ENCODE assay signal across 15 cellular contexts in the genomic region with DNA sequence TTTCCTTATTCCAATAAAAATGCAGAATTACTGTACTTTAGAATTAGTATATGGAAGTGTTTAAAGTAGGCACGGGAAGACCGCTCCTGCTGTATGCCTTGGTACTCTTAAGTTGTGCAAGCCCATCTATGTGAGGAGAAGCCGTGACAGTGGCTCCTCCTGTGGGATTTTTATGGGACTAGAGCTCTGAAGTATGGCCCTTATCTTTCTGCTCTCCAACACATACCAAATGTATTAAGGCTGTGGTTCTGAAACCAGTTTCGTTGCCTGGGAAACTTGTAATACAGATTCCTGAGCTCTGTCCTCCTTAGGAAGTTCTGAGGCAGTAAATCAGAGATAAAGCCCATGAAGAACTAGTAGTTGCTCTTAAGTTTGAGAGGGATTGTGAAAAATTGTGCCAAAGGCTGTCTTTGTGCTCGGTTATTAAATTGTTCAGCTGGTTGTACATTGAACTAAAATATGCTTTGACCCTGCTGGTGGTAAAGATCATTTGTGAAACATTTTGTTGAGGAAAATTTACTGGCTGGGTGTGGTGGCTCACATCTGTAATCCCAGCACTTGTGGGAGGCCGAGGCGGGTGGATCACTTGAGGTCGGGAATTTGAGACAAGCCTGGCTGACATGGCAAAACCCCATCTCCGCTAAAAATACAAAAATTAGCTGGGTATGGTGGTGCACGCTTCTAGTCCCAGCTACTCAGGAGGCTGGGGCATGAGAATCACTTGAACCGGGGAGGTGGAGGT. TPM values are rescaled to one million over a fixed set of nuclear protein-coding genes. Genes with fewer than 3 reads are reported as not detected.
A peak's percentile ranks its signal among the peaks of the same experiment; 100 is the strongest.
DNase-seq lines count a peak whose midpoint lies in the region; TF ChIP-seq lines count a peak whose summit lies in the region.
"Had no signal": no experiment of that assay in that cellular context is flagged by ENCODE, and none has a peak within 500 bp of the region (broad histone marks: within the 10 kb centered on the region; RNA-seq: fewer than 3 reads in every experiment).

No MANE protein-coding gene starts in this region.

- H3K9me3 Mint-ChIP-seq in H9, result no peaks in the 10 kb centered on the region
- no peaks in the 10 kb centered on the region for H3K9me3 Mint-ChIP-seq in brain

- no peak for TF ChIP-seq POLR2A in transverse colon (IDR thresholded peaks at IDR 0.05)

- H3K4ac ChIP-seq in H9 (ENCODE audit: low read depth, low read length), result no peak overlapping the region

- H3K9ac ChIP-seq in H9 (ENCODE audit: extremely low read depth, insufficient read length, low read length), result no peak overlapping the region

- no peak overlapping the region for H2BK120ac ChIP-seq in H9 (ENCODE audit: low read depth, low read length, poor library complexity, severe bottlenecking)

- no peaks in the 10 kb centered on the region for H4K20me1 ChIP-seq in H9 (ENCODE audit: control insufficient read depth, insufficient read depth, insufficient read length)

- no peak overlapping the region for H3K4me2 ChIP-seq in H9 (ENCODE audit: insufficient read depth, insufficient read length, low read length)
- H3K4me2 ChIP-seq: PC-9 had no signal

- no peak overlapping the region for H3T11ph ChIP-seq in H9 (ENCODE audit: low read length)

- H2BK5ac ChIP-seq in H9 (ENCODE audit: insufficient read length, low read length), result no peak overlapping the region

- no CpG with 5 or more reads among the region's 11 CpGs for WGBS in H9 (ENCODE audit: extremely low coverage, insufficient read length, low lambda C conversion rate)
- 49 to 57% methylated on average over 11 of the region's 11 CpGs for WGBS in transverse colon (ENCODE audit: low coverage in 1 of 2), 2 donors

- H3K14ac ChIP-seq in H9 (ENCODE audit: insufficient read depth, low read length), result no peak overlapping the region

- H3K23me2 ChIP-seq in H9 (ENCODE audit: insufficient read length, low read depth, low read length, poor library complexity, severe bottlenecking), result no peaks in the 10 kb centered on the region

- intact Hi-C loops in transverse colon (cut with DNase I; ENCODE audit: low total_unique reads), result no loop called here

- TF ChIP-seq CTCF in H9 (conservative IDR thresholded peaks at IDR 0.05) (no peak; the same call in 2 of the 3 replicates), brain (conservative IDR thresholded peaks at IDR 0.05) (no peak), transverse colon (IDR thresholded peaks at IDR 0.05) (peak in 3 of 5 experiments; percentile 4 to 26 (median 9))

- H3K23ac ChIP-seq in H9 (ENCODE audit: insufficient read length, low read depth, low read length), result no peak overlapping the region

- H3K56ac ChIP-seq in H9 (ENCODE audit: insufficient read length, low read depth, low read length), result no peak overlapping the region

- no peak overlapping the region for H2BK15ac ChIP-seq in H9 (ENCODE audit: low read depth, low read length)

- no peaks in the 10 kb centered on the region for H3K36me3 ChIP-seq in transverse colon

- H3K9me3 ChIP-seq in H9 (ENCODE audit: control insufficient read depth, low read depth, low read length), result no peaks in the 10 kb centered on the region
- H3K9me3 ChIP-seq in transverse colon, result no peaks in the 10 kb centered on the region

- no peak overlapping the region for H3K4me3 Mint-ChIP-seq in H9
- no peak overlapping the region for H3K4me3 Mint-ChIP-seq in brain

- H3K4me1 Mint-ChIP-seq in H9 (peaks cover 7 to 13% of the 10 kb centered on the region in 2 experiments; a peak in 3 of 4 replicates), brain (peaks cover 50% of the 10 kb centered on the region)

- no peak overlapping the region for H3K27ac ChIP-seq in H9 (ENCODE audit: insufficient read length, low read depth, low read length)
- peak overlapping the region; percentile 6 to 53 (median 26) for H3K27ac ChIP-seq in transverse colon
- H3K27ac ChIP-seq: PC-9, VCaP had no signal

- H3K79me2 ChIP-seq in H9 (ENCODE audit: insufficient read depth, low read length), result peaks cover 3% of the 10 kb centered on the region; the same call in 1 of the 2 replicates

- H3K27me3 Mint-ChIP-seq in H9 (ENCODE audit: low read depth) (no peaks in the 10 kb centered on the region), brain (no peaks in the 10 kb centered on the region)

- H3K27ac Mint-ChIP-seq in H9 (peak overlapping the region; percentile 21 to 63 (median 21); a peak in 3 of 7 replicates), brain (peak overlapping the region in 3 of 5 experiments; percentile 52 to 73 (median 60))

- H2BK20ac ChIP-seq in H9 (ENCODE audit: low read depth, low read length, poor library complexity, severe bottlenecking), result no peak overlapping the region

- no peak for DNase-seq in H9
- peak; percentile 13 for DNase-seq in iPS-NIHi7 (ENCODE audit: extremely low spot score)
- DNase-seq in transverse colon, result peak; percentile 15
- DNase-seq in inferior parietal cortex (ENCODE audit: extremely low spot score), result no peak
- DNase-seq in activated CD4-positive, alpha-beta T cell treated with anti-CD3 and anti-CD28 coated beads for 1 hour, result no peak
- no peak for DNase-seq in NCI-H2227 treated with DMSO at 0.1 percent for 48 hours (lab: John Stamatoyannopoulos, UW)
- no peak for DNase-seq in HPDE6-E6E7 (ENCODE audit: extremely low spot score)
- DNase-seq: cerebellar nuclear complex; GDM1; glutamatergic neuron; NCI-H1417 treated with DMSO at 0.1 percent for 48 hours; PC-9; stimulated activated CD4-positive, alpha-beta T cell treated with anti-CD3 and anti-CD28 coated beads, Interleukin-12 subunit alpha, Interleukin-12 subunit beta, amount 100 ng/mL, for 4 hours had no signal

- no peak overlapping the region for H2AFZ ChIP-seq in H9 (ENCODE audit: low read length)
- H2AFZ ChIP-seq: PC-9 had no signal

- no peak overlapping the region for H4K5ac ChIP-seq in H9 (ENCODE audit: insufficient read length, low read depth, low read length)

- peaks cover 0 to 4% (median 2%) of the 10 kb centered on the region in 3 experiments; a peak in 3 of 7 replicates for H3K36me3 Mint-ChIP-seq in H9 (ENCODE audit: insufficient read depth in 1 of 3, low read depth in 3 of 3)
- H3K36me3 Mint-ChIP-seq in brain, result peaks cover 58% of the 10 kb centered on the region

- no peaks in the 10 kb centered on the region for H3K27me3 ChIP-seq in H9 (ENCODE audit: insufficient read depth, low read length)
- H3K27me3 ChIP-seq in transverse colon, result no peaks in the 10 kb centered on the region

- no peak overlapping the region for H4K91ac ChIP-seq in H9 (ENCODE audit: insufficient read length, low read depth, low read length)

- H3K4me3 ChIP-seq in transverse colon, result no peak overlapping the region
- H3K4me3 ChIP-seq: PC-9 had no signal

- no peak overlapping the region for H2AK5ac ChIP-seq in H9 (ENCODE audit: insufficient read length, low read length)

- H3K4me1 ChIP-seq in H9 (ENCODE audit: insufficient read depth, low read length), result no peaks in the 10 kb centered on the region
- H3K4me1 ChIP-seq in transverse colon, result peaks cover 0 to 31% (median 18%) of the 10 kb centered on the region in 4 donors

- no peak overlapping the region for H2BK12ac ChIP-seq in H9 (ENCODE audit: insufficient read length, low read depth, low read length)

- in situ Hi-C loops in transverse colon (cut with MboI; ENCODE audit: low pct_ligation_motif_present in 1 of 4, low pct_unique_long_range_greater_than_20kb in 1 of 4, low sequenced_read_pairs in 3 of 4), result no loop called here

- TF ChIP-seq EP300 in transverse colon (IDR thresholded peaks at IDR 0.05; ENCODE audit: low read depth), result no peak

- H3K18ac ChIP-seq in H9 (ENCODE audit: insufficient read length, low read depth, low read length), result no peak overlapping the region

- H3K79me1 ChIP-seq in H9 (ENCODE audit: insufficient read depth, low read depth, low read length, poor library complexity, severe bottlenecking), result peaks cover 3% of the 10 kb centered on the region

- H4K8ac ChIP-seq in H9 (replicated peaks; ENCODE audit: insufficient read length, low read depth, low read length), result no peak overlapping the region

RNA-seq across cellular contexts. Expression of a gene that starts 29.3 kb away (rescaled TPM):
- 173 TPM in 2 replicates for total RNA-seq in H9 (2021)
- 666 TPM for polyA plus RNA-seq in brain (ENCODE audit: insufficient read depth, low read depth, low replicate concordance)
- 100 to 1,000 TPM in 2 of 4 donors, 10 to 100 TPM in 2; 44.8 to 187 (median 117) TPM for total RNA-seq in transverse colon

RNA-seq across cellular contexts. Expression of a gene that starts 39.5 kb away (rescaled TPM):
- total RNA-seq in H9 (2021), result 24.0 and 25.4 TPM in 2 replicates
- 10.8 TPM for polyA plus RNA-seq in brain (ENCODE audit: insufficient read depth, low read depth, low replicate concordance)
- total RNA-seq in transverse colon, result 10 to 100 TPM; 18.7 to 60.8 (median 40.0) TPM

RNA-seq across cellular contexts. Expression of a gene that starts 57.9 kb away (rescaled TPM):
- 48.2 and 49.3 TPM in 2 replicates for total RNA-seq in H9 (2021)
- polyA plus RNA-seq in brain (ENCODE audit: insufficient read depth, low read depth, low replicate concordance), result 16.5 TPM
- 10 to 100 TPM in 3 of 4 donors, 1 to 10 TPM in 1; 4.6 to 15.7 (median 11.0) TPM for total RNA-seq in transverse colon

Comparison
In these comparisons a context has a peak if more than half of its experiments do, and no peak if none do; other contexts are left out.
1. DNase-seq: peak in iPS-NIHi7 (single experiment) and transverse colon (single experiment); none in H9 (single experiment), inferior parietal cortex (single experiment), activated CD4-positive, alpha-beta T cell treated with anti-CD3 and anti-CD28 coated beads for 1 hour (single experiment), NCI-H2227 treated with DMSO at 0.1 percent for 48 hours (single experiment) and HPDE6-E6E7 (single experiment).
2. CTCF ChIP-seq: peak in transverse colon (3 of 5); none in H9 (single experiment) and brain (0 of 2).